Comparison of ENCODE assay signal across 1 cellular context in the genomic region with DNA sequence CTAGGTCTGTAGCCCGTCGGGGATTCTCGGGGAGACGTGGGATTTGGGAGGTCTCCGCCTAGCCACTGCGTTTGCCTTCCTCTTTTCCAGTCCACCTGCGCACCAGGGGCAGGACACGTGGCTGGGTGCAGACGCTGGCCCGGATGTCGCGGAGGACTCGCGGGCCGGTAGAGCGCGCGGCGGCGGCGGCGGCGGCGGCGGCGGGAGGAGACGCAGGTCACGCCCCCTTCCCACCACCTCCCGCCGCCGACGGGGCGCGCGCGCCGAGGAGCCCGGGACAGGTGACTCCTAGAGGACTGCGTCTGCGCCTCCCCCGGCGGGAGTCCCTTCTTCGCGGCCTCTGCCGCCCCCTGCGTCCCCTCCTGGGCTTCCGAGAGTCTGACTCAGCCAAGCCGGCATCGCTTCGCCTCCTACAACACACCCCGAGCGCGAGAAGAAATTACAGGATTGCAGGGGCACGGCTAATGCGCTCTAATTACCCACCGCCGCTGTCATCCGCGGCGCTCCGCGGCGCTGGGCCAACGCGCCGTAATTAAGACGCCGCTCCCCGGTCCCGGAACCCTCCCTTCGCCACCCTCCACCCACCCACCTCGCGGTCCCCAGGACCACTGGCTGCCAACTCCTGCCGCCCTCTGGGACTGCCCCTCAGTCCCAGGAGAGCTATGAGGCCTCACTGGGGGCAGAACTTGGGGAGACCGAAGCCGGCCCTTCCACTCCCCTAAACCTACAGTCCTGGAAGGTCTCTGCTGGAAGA.
TF ChIP-seq lines count a peak whose summit lies in the region.

No MANE protein-coding gene starts in this region.

TF ChIP-seq in IMR-90, 13 proteins besides CTCF, POLR2A, EP300 and RAD21 (continued from another document):
- TF ChIP-seq SMC3 (IDR thresholded peaks at IDR 0.05; ENCODE audit: low read depth, low read length) (peak; percentile 39; the same call in 1 of the 2 replicates), MAZ (IDR thresholded peaks at IDR 0.05; ENCODE audit: borderline replicate concordance, low read depth, low read length) (peak; percentile 20; the same call in 1 of the 2 replicates), NFE2L2 (IDR thresholded peaks at IDR 0.05; ENCODE audit: low read depth, low read length) (no peak)
